ENCODE assay signal across 25 cellular contexts in the genomic region with DNA sequence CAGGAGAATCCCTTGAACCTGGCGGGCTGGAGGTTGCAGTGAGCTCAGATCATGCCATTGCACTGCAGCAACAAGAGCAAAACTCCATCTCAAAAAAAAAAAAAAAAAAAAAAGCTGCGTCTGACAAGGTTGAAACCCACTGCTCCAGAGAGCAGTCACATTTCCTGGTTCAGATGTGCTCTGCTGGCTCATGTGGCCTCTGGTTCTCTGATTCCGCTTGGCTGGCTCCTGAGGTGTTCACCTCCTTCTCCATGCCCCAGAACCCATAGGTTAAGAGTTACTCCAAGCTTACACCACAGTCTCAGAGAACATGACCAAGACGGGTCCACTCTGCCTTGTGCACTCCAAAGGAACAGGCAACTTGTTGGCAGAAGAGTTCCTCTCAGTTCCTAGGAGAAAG. TPM values are rescaled to one million over a fixed set of nuclear protein-coding genes. Genes with fewer than 3 reads are reported as not detected.
"Had no signal": no experiment of that assay in that cellular context is flagged by ENCODE, and none has a peak within 500 bp of the region (broad histone marks: within the 10 kb centered on the region; RNA-seq: fewer than 3 reads in every experiment).

No MANE protein-coding gene starts in this region.

- FAIRE-seq: astrocyte, TTC549 had no signal

- H3K27ac Mint-ChIP-seq: activated CD8-positive, alpha-beta T cell treated with anti-CD3 and anti-CD28 coated beads for 36 hours; activated naive CD4-positive, alpha-beta T cell treated with anti-CD3 and anti-CD28 coated beads for 36 hours; activated naive CD8-positive, alpha-beta T cell treated with anti-CD3 and anti-CD28 coated beads, Interleukin-2, amount 50 U/mL, for 24 hours; activated T-cell treated with anti-CD3 and anti-CD28 coated beads, Interleukin-2, amount 50 U/mL, for 24 hours; naive thymus-derived CD8-positive, alpha-beta T cell; stimulated activated naive CD8-positive, alpha-beta T cell treated with anti-CD3 and anti-CD28 coated beads, Interleukin-15, Interleukin-2, amounts not matched to agents 100 ng/mL and 50 ng/mL, for 24 hours; T-helper 2 cell treated with Interferon-gamma antibody and Interleukin-4, amounts not matched to agents 5 μg/mL and 100 μg/mL, for 36 hours; WTC11 had no signal

- H3K4me3 Mint-ChIP-seq: activated CD8-positive, alpha-beta T cell treated with anti-CD3 and anti-CD28 coated beads for 36 hours; activated naive CD4-positive, alpha-beta T cell treated with anti-CD3 and anti-CD28 coated beads for 36 hours; activated naive CD8-positive, alpha-beta T cell treated with anti-CD3 and anti-CD28 coated beads, Interleukin-2, amount 50 U/mL, for 24 hours; activated T-cell treated with anti-CD3 and anti-CD28 coated beads, Interleukin-2, amount 50 U/mL, for 24 hours; naive thymus-derived CD8-positive, alpha-beta T cell; stimulated activated naive CD8-positive, alpha-beta T cell treated with anti-CD3 and anti-CD28 coated beads, Interleukin-15, Interleukin-2, amounts not matched to agents 100 ng/mL and 50 ng/mL, for 24 hours; T-helper 2 cell treated with Interferon-gamma antibody and Interleukin-4, amounts not matched to agents 5 μg/mL and 100 μg/mL, for 36 hours; WTC11 had no signal

- H3K9me3 ChIP-seq: breast epithelium, gastrocnemius medialis, heart left ventricle, mucosa of descending colon, ovary, psoas muscle, tibial nerve, uterus had no signal

- H3K36me3 ChIP-seq: breast epithelium, gastrocnemius medialis, heart left ventricle, ovary, tibial nerve, uterus had no signal

- DNase-seq: activated CD4-positive, alpha-beta T cell treated with anti-CD3 and anti-CD28 coated beads for 4 hours; activated CD8-positive, alpha-beta T cell treated with anti-CD3 and anti-CD28 coated beads for 36 hours; activated naive CD4-positive, alpha-beta T cell treated with anti-CD3 and anti-CD28 coated beads for 36 hours; activated naive CD8-positive, alpha-beta T cell treated with anti-CD3 and anti-CD28 coated beads, Interleukin-2, amount 50 U/mL, for 24 hours; activated T-cell treated with anti-CD3 and anti-CD28 coated beads, Interleukin-2, amount 50 U/mL, for 24 hours; effector CD4-positive, alpha-beta T cell; gastrocnemius medialis; heart left ventricle; left ventricle myocardium superior; mucosa of descending colon; naive thymus-derived CD8-positive, alpha-beta T cell; ovary; psoas muscle; right cardiac atrium; stimulated activated CD4-positive, alpha-beta T cell treated with anti-CD3 and anti-CD28 coated beads, Interleukin-2, amount 100 ng/mL, for 24 hours; uterus had no signal

- H3K9me3 Mint-ChIP-seq: activated CD8-positive, alpha-beta T cell treated with anti-CD3 and anti-CD28 coated beads for 36 hours; activated naive CD4-positive, alpha-beta T cell treated with anti-CD3 and anti-CD28 coated beads for 36 hours; activated naive CD8-positive, alpha-beta T cell treated with anti-CD3 and anti-CD28 coated beads, Interleukin-2, amount 50 U/mL, for 24 hours; activated T-cell treated with anti-CD3 and anti-CD28 coated beads, Interleukin-2, amount 50 U/mL, for 24 hours; stimulated activated naive CD8-positive, alpha-beta T cell treated with anti-CD3 and anti-CD28 coated beads, Interleukin-15, Interleukin-2, amounts not matched to agents 100 ng/mL and 50 ng/mL, for 24 hours; T-helper 2 cell treated with Interferon-gamma antibody and Interleukin-4, amounts not matched to agents 5 μg/mL and 100 μg/mL, for 36 hours; WTC11 had no signal

- H3K27me3 ChIP-seq: breast epithelium, ovary, tibial nerve, uterus had no signal

- H3K4me3 ChIP-seq: breast epithelium, coronary artery, gastrocnemius medialis, heart left ventricle, mucosa of descending colon, ovary, psoas muscle, tibial nerve, uterus had no signal

- H3K27ac ChIP-seq: breast epithelium, coronary artery, gastrocnemius medialis, heart left ventricle, ovary, psoas muscle, tibial nerve, uterus had no signal

- ATAC-seq: activated CD8-positive, alpha-beta T cell treated with anti-CD3 and anti-CD28 coated beads for 36 hours; activated naive CD8-positive, alpha-beta T cell treated with anti-CD3 and anti-CD28 coated beads, Interleukin-2, amount 50 U/mL, for 24 hours; esophagus mucosa; gastrocnemius medialis; heart left ventricle; left ventricle myocardium superior; mucosa of descending colon; naive thymus-derived CD8-positive, alpha-beta T cell; psoas muscle; right cardiac atrium; WTC11 had no signal

- H3K36me3 Mint-ChIP-seq: WTC11 had no signal

- H3K4me1 ChIP-seq: breast epithelium, gastrocnemius medialis, heart left ventricle, psoas muscle, tibial nerve, uterus had no signal

RNA-seq across cellular contexts. Expression of a gene that starts 8.8 kb away (rescaled TPM):
- total RNA-seq: activated CD8-positive, alpha-beta T cell treated with anti-CD3 and anti-CD28 coated beads for 36 hours; activated naive CD4-positive, alpha-beta T cell treated with anti-CD3 and anti-CD28 coated beads for 36 hours had no signal
- polyA plus RNA-seq: naive thymus-derived CD8-positive, alpha-beta T cell had no signal
